ENCODE assay signal across 1 cellular context in genomic region chr3:46577580-46578249, GRCh38.
TF ChIP-seq lines count a peak whose summit lies in the region.

No MANE protein-coding gene starts in this region.

TF ChIP-seq in GM23338, 12 proteins besides CTCF, POLR2A, EP300 and RAD21:
- peak; percentile 72 for TF ChIP-seq POLR2AphosphoS5 (IDR thresholded peaks at IDR 0.05; ENCODE audit: low read depth)
TF ChIP-seq in GM23338: peak in this region for 1; not testable (repeated sequence) for 11.
